ENCODE assay signal across 23 cellular contexts in genomic region chr19:20287070-20287469, GRCh38.
"Had no signal": no experiment of that assay in that cellular context is flagged by ENCODE, and none has a peak within 500 bp of the region (broad histone marks: within the 10 kb centered on the region; RNA-seq: fewer than 3 reads in every experiment).

No MANE protein-coding gene starts in this region.

- H3K4me1 ChIP-seq: adrenal gland, breast epithelium, upper lobe of right lung had no signal

- DNase-seq: activated CD4-positive, CD25-positive, alpha-beta regulatory T cell treated with anti-CD3 and anti-CD28 coated beads, Interleukin-2, amount 50 U/mL, for 72 hours; activated CD8-positive, alpha-beta memory T cell treated with anti-CD3 and anti-CD28 coated beads for 24 hours; activated CD8-positive, alpha-beta memory T cell treated with anti-CD3 and anti-CD28 coated beads, Interleukin-2, amount 50 U/mL, for 4 hours; activated T-cell treated with anti-CD3 and anti-CD28 coated beads, Interleukin-2, amount 50 U/mL, for 24 hours; adrenal gland; cerebellar nuclear complex; effector CD4-positive, alpha-beta T cell; erythroblast; foreskin fibroblast; left cardiac atrium; mucosa of descending colon; occipital lobe; SK-N-SH; stimulated activated CD4-positive, alpha-beta T cell treated with anti-CD3 and anti-CD28 coated beads, Interleukin-2, amount 100 ng/mL, for 48 hours; stimulated activated CD8-positive, alpha-beta memory T cell treated with anti-CD3 and anti-CD28 coated beads, Interleukin-4, amount 100 ng/mL, for 48 hours; stimulated activated naive B cell treated with anti-CD40 and anti-IgM and Interleukin-4, amounts not matched to agents 10 μg/mL and 1 μg/mL and 100 μg/mL, for 72 hours; upper lobe of right lung; WERI-Rb-1 had no signal

- H3K36me3 ChIP-seq: adrenal gland, breast epithelium, upper lobe of right lung, WERI-Rb-1 had no signal

- H3K4me3 ChIP-seq: adrenal gland, breast epithelium, hepatocyte, mucosa of descending colon, upper lobe of right lung had no signal

- H3K27ac ChIP-seq: adrenal gland, breast epithelium, hepatocyte, upper lobe of right lung had no signal

- H3K27ac Mint-ChIP-seq: activated naive CD8-positive, alpha-beta T cell; activated T-cell treated with anti-CD3 and anti-CD28 coated beads, Interleukin-2, amount 50 U/mL, for 24 hours; activated T-helper 17 cell treated with anti-CD3 and anti-CD28 coated beads, Interleukin-2, amount 50 U/mL, for 72 hours; memory B cell; stimulated activated naive B cell treated with anti-CD40 and anti-IgM and Interleukin-4, amounts not matched to agents 10 μg/mL and 1 μg/mL and 100 μg/mL, for 72 hours had no signal

- H3K4me3 Mint-ChIP-seq: activated naive CD8-positive, alpha-beta T cell; activated T-cell treated with anti-CD3 and anti-CD28 coated beads, Interleukin-2, amount 50 U/mL, for 24 hours; activated T-helper 17 cell treated with anti-CD3 and anti-CD28 coated beads, Interleukin-2, amount 50 U/mL, for 72 hours; memory B cell; stimulated activated naive B cell treated with anti-CD40 and anti-IgM and Interleukin-4, amounts not matched to agents 10 μg/mL and 1 μg/mL and 100 μg/mL, for 72 hours had no signal

- ATAC-seq: activated T-helper 17 cell treated with anti-CD3 and anti-CD28 coated beads, Interleukin-2, amount 50 U/mL, for 72 hours; left cardiac atrium; mucosa of descending colon; stimulated activated naive B cell treated with anti-CD40 and anti-IgM and Interleukin-4, amounts not matched to agents 10 μg/mL and 1 μg/mL and 100 μg/mL, for 72 hours; upper lobe of right lung had no signal

- H3K27me3 ChIP-seq: adrenal gland, breast epithelium, hepatocyte, upper lobe of right lung had no signal

- H3K27me3 Mint-ChIP-seq: activated naive CD8-positive, alpha-beta T cell; activated T-cell treated with anti-CD3 and anti-CD28 coated beads, Interleukin-2, amount 50 U/mL, for 24 hours; activated T-helper 17 cell treated with anti-CD3 and anti-CD28 coated beads, Interleukin-2, amount 50 U/mL, for 72 hours; memory B cell; stimulated activated naive B cell treated with anti-CD40 and anti-IgM and Interleukin-4, amounts not matched to agents 10 μg/mL and 1 μg/mL and 100 μg/mL, for 72 hours had no signal

- H3K9me3 ChIP-seq: adrenal gland, breast epithelium, SK-N-SH, upper lobe of right lung had no signal

- H3K4me1 Mint-ChIP-seq: activated T-helper 17 cell treated with anti-CD3 and anti-CD28 coated beads, Interleukin-2, amount 50 U/mL, for 72 hours; memory B cell; stimulated activated naive B cell treated with anti-CD40 and anti-IgM and Interleukin-4, amounts not matched to agents 10 μg/mL and 1 μg/mL and 100 μg/mL, for 72 hours had no signal

- H3K36me3 Mint-ChIP-seq: activated naive CD8-positive, alpha-beta T cell; memory B cell; stimulated activated naive B cell treated with anti-CD40 and anti-IgM and Interleukin-4, amounts not matched to agents 10 μg/mL and 1 μg/mL and 100 μg/mL, for 72 hours had no signal
